8 cellular contexts compared by ENCODE assay signal in genomic region chr16:50065241-50065623, GRCh38. TPM values are rescaled to one million over a fixed set of nuclear protein-coding genes. Genes with fewer than 3 reads are reported as not detected.
DNase-seq lines count a peak whose midpoint lies in the region; ATAC-seq, FAIRE-seq and TF ChIP-seq lines count a peak whose summit lies in the region.

No MANE protein-coding gene starts in this region.

- no peaks in the 10 kb centered on the region for H3K27me3 Mint-ChIP-seq in activated CD4-positive, alpha-beta T cell treated with anti-CD3 and anti-CD28 coated beads, Interleukin-2, amount 10 ng/mL, durations not matched to agents 7 days and 5 days
- no peaks in the 10 kb centered on the region for H3K27me3 Mint-ChIP-seq in activated T-helper 1 cell treated with anti-CD3 and anti-CD28 coated beads, Interleukin-12 subunit alpha, Interleukin-12 subunit beta, Interleukin-2, Interleukin-4 antibody, amounts not matched to agents 30 ng/mL and 10 ng/mL and 1 ng/mL, durations not matched to agents 14 hours and 24 hours and 36 hours (ENCODE audit: insufficient read depth)

- peak overlapping the region; percentile 46; the same call in 1 of the 2 replicates for H3K4me3 ChIP-seq in iPS-20b (ENCODE audit: low read length)

- peaks cover 37% of the 10 kb centered on the region for H3K4me1 Mint-ChIP-seq in activated CD4-positive, alpha-beta T cell treated with anti-CD3 and anti-CD28 coated beads, Interleukin-2, amount 10 ng/mL, durations not matched to agents 7 days and 5 days
- peaks cover 36% of the 10 kb centered on the region for H3K4me1 Mint-ChIP-seq in activated T-helper 1 cell treated with anti-CD3 and anti-CD28 coated beads, Interleukin-12 subunit alpha, Interleukin-12 subunit beta, Interleukin-2, Interleukin-4 antibody, amounts not matched to agents 30 ng/mL and 10 ng/mL and 1 ng/mL, durations not matched to agents 14 hours and 24 hours and 36 hours (ENCODE audit: low read depth)

- peak overlapping the region; percentile 92 for H3K27ac Mint-ChIP-seq in activated CD4-positive, alpha-beta T cell treated with anti-CD3 and anti-CD28 coated beads, Interleukin-2, amount 10 ng/mL, durations not matched to agents 7 days and 5 days
- peak overlapping the region; percentile 90 for H3K27ac Mint-ChIP-seq in activated T-helper 1 cell treated with anti-CD3 and anti-CD28 coated beads, Interleukin-12 subunit alpha, Interleukin-12 subunit beta, Interleukin-2, Interleukin-4 antibody, amounts not matched to agents 30 ng/mL and 10 ng/mL and 1 ng/mL, durations not matched to agents 14 hours and 24 hours and 36 hours

- no peaks in the 10 kb centered on the region for H3K27me3 ChIP-seq in iPS-20b (ENCODE audit: insufficient read depth, low read length)

- CTCF ChIA-PET in activated CD4-positive, alpha-beta T cell treated with anti-CD3 and anti-CD28 coated beads, Interleukin-2, amount 10 ng/mL, durations not matched to agents 7 days and 5 days (lab: Charles Lee), result interaction anchor here (0.6 to 4.9 kb wide), 3 partner anchors 40 to 221 kb away, joined by 3 to 41 read pairs (median 9); partner anchors contain the start of gene CNEP1R1

- POLR2A ChIA-PET in activated CD4-positive, alpha-beta T cell treated with anti-CD3 and anti-CD28 coated beads, Interleukin-2, amount 10 ng/mL, durations not matched to agents 7 days and 5 days (lab: Charles Lee), result no interaction called here

- no peak for TF ChIP-seq POLR2A in GM12891 (IDR thresholded peaks at IDR 0.05; ENCODE audit: low read depth, low read length)

- intact Hi-C loops in activated T-helper 1 cell treated with anti-CD3 and anti-CD28 coated beads, Interleukin-12 subunit alpha, Interleukin-12 subunit beta, Interleukin-2, Interleukin-4 antibody, amounts not matched to agents 30 ng/mL and 10 ng/mL and 1 ng/mL, durations not matched to agents 14 hours and 24 hours and 36 hours (cut with micrococcal nuclease), result loop anchor here (1.0 to 10.0 kb wide), 7 partner anchors 40 to 1700 kb away; partner anchors contain the start of genes ADCY7, BRD7, CNEP1R1 and CYLD

- H3K27ac ChIP-seq in iPS-20b (ENCODE audit: low read length), result no peak overlapping the region
- peak overlapping the region; percentile 89 for H3K27ac ChIP-seq in substantia nigra (ENCODE audit: low read depth, low read length, poor library complexity, severe bottlenecking)

- H3K36me3 ChIP-seq in iPS-20b (ENCODE audit: insufficient read depth, low read depth, low read length), result peaks cover 18% of the 10 kb centered on the region

- 0 out of 2 replicates have a peak, but pooled peaks cover 6% of the 10 kb centered on the region for H3K4me1 ChIP-seq in iPS-20b (ENCODE audit: insufficient read depth, low read length)

- H3K36me3 Mint-ChIP-seq in activated CD4-positive, alpha-beta T cell treated with anti-CD3 and anti-CD28 coated beads, Interleukin-2, amount 10 ng/mL, durations not matched to agents 7 days and 5 days (ENCODE audit: low read depth), result peaks cover 16% of the 10 kb centered on the region
- H3K36me3 Mint-ChIP-seq in activated T-helper 1 cell treated with anti-CD3 and anti-CD28 coated beads, Interleukin-12 subunit alpha, Interleukin-12 subunit beta, Interleukin-2, Interleukin-4 antibody, amounts not matched to agents 30 ng/mL and 10 ng/mL and 1 ng/mL, durations not matched to agents 14 hours and 24 hours and 36 hours (ENCODE audit: low read depth), result peaks cover 10% of the 10 kb centered on the region

- no peaks in the 10 kb centered on the region for H3K9me3 Mint-ChIP-seq in activated CD4-positive, alpha-beta T cell treated with anti-CD3 and anti-CD28 coated beads, Interleukin-2, amount 10 ng/mL, durations not matched to agents 7 days and 5 days
- no peaks in the 10 kb centered on the region for H3K9me3 Mint-ChIP-seq in activated T-helper 1 cell treated with anti-CD3 and anti-CD28 coated beads, Interleukin-12 subunit alpha, Interleukin-12 subunit beta, Interleukin-2, Interleukin-4 antibody, amounts not matched to agents 30 ng/mL and 10 ng/mL and 1 ng/mL, durations not matched to agents 14 hours and 24 hours and 36 hours

- H3K9me3 ChIP-seq in iPS-20b (ENCODE audit: insufficient read depth, low read depth, low read length), result no peaks in the 10 kb centered on the region

- no peak for ATAC-seq in GM19397 (IDR thresholded peaks at IDR 0.05; ENCODE audit: unreplicated experiment)

- no peak for DNase-seq in activated CD4-positive, alpha-beta T cell treated with anti-CD3 and anti-CD28 coated beads, Interleukin-2, amount 10 ng/mL, durations not matched to agents 7 days and 5 days
- DNase-seq in activated CD4-positive, alpha-beta T cell treated with anti-CD3 and anti-CD28 coated beads, Interleukin-2, amount 50 U/mL, for 1 hour, result no peak
- no peak for DNase-seq in activated T-helper 1 cell treated with anti-CD3 and anti-CD28 coated beads, Interleukin-12 subunit alpha, Interleukin-12 subunit beta, Interleukin-2, Interleukin-4 antibody, amounts not matched to agents 30 ng/mL and 10 ng/mL and 1 ng/mL, durations not matched to agents 14 hours and 24 hours and 36 hours (ENCODE audit: low spot score)
- DNase-seq in substantia nigra (lab: John Stamatoyannopoulos, UW) (no peak), GM12891 (ENCODE audit: insufficient read length, low spot score) (no peak)
- no peak for DNase-seq in effector CD8-positive, alpha-beta T cell (lab: John Stamatoyannopoulos, UW)

- H3K9ac ChIP-seq in iPS-20b (ENCODE audit: low read depth, low read length), result no peak overlapping the region

- peak overlapping the region; percentile 81 for H3K4me3 Mint-ChIP-seq in activated CD4-positive, alpha-beta T cell treated with anti-CD3 and anti-CD28 coated beads, Interleukin-2, amount 10 ng/mL, durations not matched to agents 7 days and 5 days
- peak overlapping the region; percentile 85 for H3K4me3 Mint-ChIP-seq in activated T-helper 1 cell treated with anti-CD3 and anti-CD28 coated beads, Interleukin-12 subunit alpha, Interleukin-12 subunit beta, Interleukin-2, Interleukin-4 antibody, amounts not matched to agents 30 ng/mL and 10 ng/mL and 1 ng/mL, durations not matched to agents 14 hours and 24 hours and 36 hours

- no peak for FAIRE-seq in GM12891 (lab: Jason Lieb, UNC)

TF ChIP-seq in GM12891, 5 proteins besides CTCF, POLR2A, EP300 and RAD21:
- TF ChIP-seq POLR2AphosphoS5 (IDR thresholded peaks at IDR 0.05; ENCODE audit: low read depth, low read length) (no peak), SPI1 (IDR thresholded peaks at IDR 0.05; ENCODE audit: low read depth, low read length) (no peak), PAX5 (IDR thresholded peaks at IDR 0.05; ENCODE audit: insufficient read depth, low read length, severe bottlenecking) (no peak), TAF1 (IDR thresholded peaks at IDR 0.05; ENCODE audit: low read depth, low read length) (no peak), POU2F2 (IDR thresholded peaks at IDR 0.05; ENCODE audit: low read depth, low read length) (no peak)

RNA-seq across cellular contexts. Expression of gene HEATR3, which starts 0.5 kb away (rescaled TPM):
- 10 to 100 TPM; 21.5 to 21.6 TPM for total RNA-seq in activated CD4-positive, alpha-beta T cell treated with anti-CD3 and anti-CD28 coated beads, Interleukin-2, amount 10 ng/mL, durations not matched to agents 7 days and 5 days
- total RNA-seq in activated T-helper 1 cell treated with anti-CD3 and anti-CD28 coated beads, Interleukin-12 subunit alpha, Interleukin-12 subunit beta, Interleukin-2, Interleukin-4 antibody, amounts not matched to agents 30 ng/mL and 10 ng/mL and 1 ng/mL, durations not matched to agents 14 hours and 24 hours and 36 hours, result 29.1 and 30.7 TPM in 2 replicates
- polyA plus RNA-seq in GM12891 (2012; ENCODE audit: low read depth, missing spikeins), result 7.7 TPM

RNA-seq across cellular contexts. Expression of gene CNEP1R1, which starts 40.2 kb away (rescaled TPM):
- 10 to 100 TPM; 22.7 to 29.1 TPM for total RNA-seq in activated CD4-positive, alpha-beta T cell treated with anti-CD3 and anti-CD28 coated beads, Interleukin-2, amount 10 ng/mL, durations not matched to agents 7 days and 5 days
- total RNA-seq in activated T-helper 1 cell treated with anti-CD3 and anti-CD28 coated beads, Interleukin-12 subunit alpha, Interleukin-12 subunit beta, Interleukin-2, Interleukin-4 antibody, amounts not matched to agents 30 ng/mL and 10 ng/mL and 1 ng/mL, durations not matched to agents 14 hours and 24 hours and 36 hours, result 21.9 and 22.7 TPM in 2 replicates
- 6.6 TPM for polyA plus RNA-seq in GM12891 (2012; ENCODE audit: low read depth, missing spikeins)
